ENCODE assay signal across 18 cellular contexts in genomic region chr22:37130031-37130430, GRCh38. TPM values are rescaled to one million over a fixed set of nuclear protein-coding genes. Genes with fewer than 3 reads are reported as not detected.
DNase-seq lines count a peak whose midpoint lies in the region; ATAC-seq, FAIRE-seq and TF ChIP-seq lines count a peak whose summit lies in the region.
"Had no signal": no experiment of that assay in that cellular context is flagged by ENCODE, and none has a peak within 500 bp of the region (broad histone marks: within the 10 kb centered on the region; RNA-seq: fewer than 3 reads in every experiment).

No MANE protein-coding gene starts in this region.

- CTCF ChIA-PET in H1 (lab: Charles Lee; ENCODE audit: partially characterized antibody): interaction anchor here (2.0 kb wide), 1 partner anchor 9 kb away, joined by 4 read pairs; no protein-coding TSS in a partner anchor

- no peak overlapping the region for H3K9ac ChIP-seq in H1 (replicated peaks in 1 of 4; ENCODE audit: extremely low read depth in 1 of 4, low read depth in 3 of 4, low read length in 3 of 4)

- no peak overlapping the region for H3K27ac ChIP-seq in H1 (ENCODE audit: low read depth, low read length)
- H3K27ac ChIP-seq in uterus: no peak overlapping the region
- H3K27ac ChIP-seq: PC-9 had no signal

- peaks cover 59% of the 10 kb centered on the region for H3K36me3 Mint-ChIP-seq in activated T-helper 1 cell treated with anti-CD3 and anti-CD28 coated beads, Interleukin-12 subunit alpha, Interleukin-12 subunit beta, Interleukin-2, Interleukin-4 antibody, amounts not matched to agents 30 ng/mL and 10 ng/mL and 1 ng/mL, durations not matched to agents 14 hours and 24 hours and 36 hours (ENCODE audit: low read depth)
- peaks cover 6 to 7% of the 10 kb centered on the region in 2 donors for H3K36me3 Mint-ChIP-seq in stimulated activated naive B cell treated with anti-CD40 and anti-IgM and Interleukin-4, amounts not matched to agents 10 μg/mL and 1 μg/mL and 100 μg/mL, for 72 hours

- no peak overlapping the region for H4K8ac ChIP-seq in H1 (ENCODE audit: extremely low read depth, insufficient read depth, low read length)

- DNase-seq in Right ventricle myocardium inferior (ENCODE audit: missing footprints) (peak; percentile 55), cardiac septum (ENCODE audit: low spot score) (no peak), H1 (ENCODE audit: low read depth in 1 of 2, low spot score in 2 of 2) (no peak), NCI-H226 (no peak), NCI-H2171 treated with DMSO at 0.1 percent for 48 hours (lab: John Stamatoyannopoulos, UW) (no peak), uterus (no peak)
- no peak for DNase-seq in activated T-helper 1 cell treated with anti-CD3 and anti-CD28 coated beads, Interleukin-12 subunit alpha, Interleukin-12 subunit beta, Interleukin-2, Interleukin-4 antibody, amounts not matched to agents 30 ng/mL and 10 ng/mL and 1 ng/mL, durations not matched to agents 14 hours and 24 hours and 36 hours (ENCODE audit: low spot score)
- no peak for DNase-seq in stimulated activated naive B cell treated with anti-CD40 and anti-IgM and Interleukin-4, amounts not matched to agents 10 μg/mL and 1 μg/mL and 100 μg/mL, for 72 hours
- DNase-seq: Caco-2, DMS53, HCEC 1CT, MG63, NCI-H1092 treated with DMSO at 0.1 percent for 48 hours, NCI-H1694 treated with DMSO at 0.1 percent for 48 hours, NCI-H446 treated with DMSO at 0.1 percent for 48 hours, NCI-H748 treated with DMSO at 0.1 percent for 48 hours had no signal

- no peaks in the 10 kb centered on the region for H3K36me3 ChIP-seq in H1 (ENCODE audit: control insufficient read depth in 2 of 4, insufficient read depth in 4 of 4, low read length in 3 of 4)
- H3K36me3 ChIP-seq in uterus: no peaks in the 10 kb centered on the region
- H3K36me3 ChIP-seq: MG63 had no signal

- H4K20me1 ChIP-seq in H1 (replicated peaks in 1 of 2; ENCODE audit: control insufficient read depth in 1 of 2, insufficient read depth in 2 of 2, low read length in 2 of 2): no peaks in the 10 kb centered on the region

- H3K27me3 ChIP-seq in H1 (replicated peaks in 1 of 4; ENCODE audit: control insufficient read depth in 3 of 4, extremely low read depth in 1 of 4, insufficient read depth in 3 of 4, low read length in 3 of 4) (no peaks in the 10 kb centered on the region; a peak in 1 of 7 replicates), uterus (no peaks in the 10 kb centered on the region)
- H3K27me3 ChIP-seq: MG63 had no signal

- H4K91ac ChIP-seq in H1 (replicated peaks; ENCODE audit: insufficient read length, low read length): no peak overlapping the region

- no peak overlapping the region for H3K14ac ChIP-seq in H1 (ENCODE audit: insufficient read length)

- ATAC-seq in Right ventricle myocardium inferior: no peak
- ATAC-seq in stimulated activated naive B cell treated with anti-CD40 and anti-IgM and Interleukin-4, amounts not matched to agents 10 μg/mL and 1 μg/mL and 100 μg/mL, for 72 hours (replicated peaks): no peak

- no peak overlapping the region for H2BK12ac ChIP-seq in H1 (ENCODE audit: low read depth, low read length)

- peak overlapping the region; percentile 18 for H3K27ac Mint-ChIP-seq in activated T-helper 1 cell treated with anti-CD3 and anti-CD28 coated beads, Interleukin-12 subunit alpha, Interleukin-12 subunit beta, Interleukin-2, Interleukin-4 antibody, amounts not matched to agents 30 ng/mL and 10 ng/mL and 1 ng/mL, durations not matched to agents 14 hours and 24 hours and 36 hours
- peak overlapping the region; percentile 57 for H3K27ac Mint-ChIP-seq in stimulated activated naive B cell treated with anti-CD40 and anti-IgM and Interleukin-4, amounts not matched to agents 10 μg/mL and 1 μg/mL and 100 μg/mL, for 72 hours

- no peaks in the 10 kb centered on the region for H3K79me2 ChIP-seq in H1 (ENCODE audit: control insufficient read depth in 1 of 2, insufficient read depth in 2 of 2, low read length in 2 of 2)

- intact Hi-C loops in Right ventricle myocardium inferior (cut with DNase I): no loop called here
- intact Hi-C loops in cardiac septum (cut with DNase I): no loop called here
- intact Hi-C loops in activated T-helper 1 cell treated with anti-CD3 and anti-CD28 coated beads, Interleukin-12 subunit alpha, Interleukin-12 subunit beta, Interleukin-2, Interleukin-4 antibody, amounts not matched to agents 30 ng/mL and 10 ng/mL and 1 ng/mL, durations not matched to agents 14 hours and 24 hours and 36 hours (cut with micrococcal nuclease): no loop called here
- intact Hi-C loops in uterus (cut with DNase I; ENCODE audit: low total_unique reads): no loop called here

- TF ChIP-seq EP300 in H1 (IDR thresholded peaks at IDR 0.05; ENCODE audit: borderline replicate concordance in 1 of 2, low read depth in 2 of 2, low read length in 2 of 2): no peak

- H2AFZ ChIP-seq in H1 (ENCODE audit: low read length): no peak overlapping the region
- H2AFZ ChIP-seq: PC-9 had no signal

- no peak overlapping the region for H3K4me3 ChIP-seq in H1 (ENCODE audit: extremely low read depth in 1 of 4, insufficient read depth in 2 of 4, low read depth in 3 of 4, low read length in 4 of 4)
- no peak overlapping the region for H3K4me3 ChIP-seq in uterus
- H3K4me3 ChIP-seq: MG63, PC-9 had no signal

- no peak overlapping the region; the same call in 1 of the 2 replicates for H2BK5ac ChIP-seq in H1 (ENCODE audit: low read depth, low read length)

- FAIRE-seq in H1 (lab: Jason Lieb, UNC): no peak

- H3K4me3 Mint-ChIP-seq in activated T-helper 1 cell treated with anti-CD3 and anti-CD28 coated beads, Interleukin-12 subunit alpha, Interleukin-12 subunit beta, Interleukin-2, Interleukin-4 antibody, amounts not matched to agents 30 ng/mL and 10 ng/mL and 1 ng/mL, durations not matched to agents 14 hours and 24 hours and 36 hours: no peak overlapping the region
- no peak overlapping the region for H3K4me3 Mint-ChIP-seq in stimulated activated naive B cell treated with anti-CD40 and anti-IgM and Interleukin-4, amounts not matched to agents 10 μg/mL and 1 μg/mL and 100 μg/mL, for 72 hours

- H2BK20ac ChIP-seq in H1 (ENCODE audit: low read length): no peak overlapping the region

- 0 out of 2 replicates have a peak overlapping the region, but pooled peaks have one; percentile 46 for H2BK15ac ChIP-seq in H1 (ENCODE audit: low read length)

- H4K5ac ChIP-seq in H1 (ENCODE audit: insufficient read length, low read depth, low read length): no peak overlapping the region

- H3K79me1 ChIP-seq in H1 (ENCODE audit: low read depth, low read length): no peaks in the 10 kb centered on the region

- WGBS in H1 (ENCODE audit: extremely low coverage in 1 of 2, insufficient coverage in 1 of 2, insufficient read length in 1 of 2, insufficient replicate concordance in 2 of 2, low coverage in 1 of 2, low lambda C conversion rate in 2 of 2, missing lambda C conversion rate in 1 of 2), 2 experiments: 77% methylated on average over 8 of the region's 10 CpGs; no CpG with 5 or more reads in 1 of the 2 experiments

- TF ChIP-seq POLR2A in H1 (IDR thresholded peaks at IDR 0.05; ENCODE audit: control extremely low read depth in 1 of 2, low read depth in 2 of 2, low read length in 2 of 2): no peak
- TF ChIP-seq POLR2A in uterus (IDR thresholded peaks at IDR 0.05): no peak

- peaks cover 23% of the 10 kb centered on the region for H3K4me1 Mint-ChIP-seq in activated T-helper 1 cell treated with anti-CD3 and anti-CD28 coated beads, Interleukin-12 subunit alpha, Interleukin-12 subunit beta, Interleukin-2, Interleukin-4 antibody, amounts not matched to agents 30 ng/mL and 10 ng/mL and 1 ng/mL, durations not matched to agents 14 hours and 24 hours and 36 hours (ENCODE audit: low read depth)
- H3K4me1 Mint-ChIP-seq in stimulated activated naive B cell treated with anti-CD40 and anti-IgM and Interleukin-4, amounts not matched to agents 10 μg/mL and 1 μg/mL and 100 μg/mL, for 72 hours: peaks cover 1 to 5% of the 10 kb centered on the region in 2 donors

- no peak for TF ChIP-seq RAD21 in H1 (IDR thresholded peaks at IDR 0.05 in 1 of 2, conservative IDR thresholded peaks at IDR 0.05 in 1 of 2; ENCODE audit: low read depth in 2 of 2, low read length in 2 of 2)

- POLR2A ChIA-PET in H1 (lab: Charles Lee; ENCODE audit: partially characterized antibody): interaction anchor here (1.2 to 1.9 kb wide), 3 partner anchors 10 to 20 kb away, joined by 3 to 7 read pairs (median 3); partner anchors contain the start of gene IL2RB

- no peak overlapping the region for H2AK5ac ChIP-seq in H1 (ENCODE audit: low read depth, low read length)

- TF ChIP-seq CTCF in H1 (IDR thresholded peaks at IDR 0.05; ENCODE audit: control extremely low read depth in 1 of 3, insufficient read depth in 1 of 3, low read depth in 1 of 3, low read length in 3 of 3) (no peak), uterus (IDR thresholded peaks at IDR 0.05) (no peak)

- no peak overlapping the region for H3K18ac ChIP-seq in H1 (ENCODE audit: extremely low read depth, low read length)

- no peak overlapping the region for H2BK120ac ChIP-seq in H1 (replicated peaks; ENCODE audit: low read depth, low read length)

- H3K23me2 ChIP-seq in H1 (ENCODE audit: low read depth, low read length): no peaks in the 10 kb centered on the region

- no peaks in the 10 kb centered on the region for H3K9me3 Mint-ChIP-seq in activated T-helper 1 cell treated with anti-CD3 and anti-CD28 coated beads, Interleukin-12 subunit alpha, Interleukin-12 subunit beta, Interleukin-2, Interleukin-4 antibody, amounts not matched to agents 30 ng/mL and 10 ng/mL and 1 ng/mL, durations not matched to agents 14 hours and 24 hours and 36 hours
- no peaks in the 10 kb centered on the region for H3K9me3 Mint-ChIP-seq in stimulated activated naive B cell treated with anti-CD40 and anti-IgM and Interleukin-4, amounts not matched to agents 10 μg/mL and 1 μg/mL and 100 μg/mL, for 72 hours

- H3K4ac ChIP-seq in H1 (replicated peaks; ENCODE audit: insufficient read length, low read depth, low read length): no peak overlapping the region

- H3K56ac ChIP-seq in H1 (replicated peaks; ENCODE audit: insufficient read length, low read depth, low read length): no peak overlapping the region

- no peak overlapping the region for H3K4me2 ChIP-seq in H1 (ENCODE audit: insufficient read depth in 1 of 2, low read depth in 2 of 2, low read length in 2 of 2)
- H3K4me2 ChIP-seq: PC-9 had no signal

- peaks cover 0 to 3% (median 0%) of the 10 kb centered on the region in 4 experiments; a peak in 3 of 7 replicates for H3K4me1 ChIP-seq in H1 (replicated peaks in 1 of 4; ENCODE audit: control insufficient read depth in 3 of 4, insufficient read depth in 4 of 4, low read length in 3 of 4)
- no peaks in the 10 kb centered on the region for H3K4me1 ChIP-seq in uterus
- H3K4me1 ChIP-seq: Caco-2 had no signal

- H3K9me3 ChIP-seq in H1 (ENCODE audit: insufficient read depth in 2 of 2, low read depth in 1 of 2, low read length in 1 of 2) (no peaks in the 10 kb centered on the region), uterus (no peaks in the 10 kb centered on the region)
- H3K9me3 ChIP-seq: Caco-2, MG63 had no signal

- no peak overlapping the region for H3K23ac ChIP-seq in H1 (ENCODE audit: insufficient read length)

- peaks cover 2% of the 10 kb centered on the region for H3K27me3 Mint-ChIP-seq in activated T-helper 1 cell treated with anti-CD3 and anti-CD28 coated beads, Interleukin-12 subunit alpha, Interleukin-12 subunit beta, Interleukin-2, Interleukin-4 antibody, amounts not matched to agents 30 ng/mL and 10 ng/mL and 1 ng/mL, durations not matched to agents 14 hours and 24 hours and 36 hours (ENCODE audit: insufficient read depth)
- H3K27me3 Mint-ChIP-seq in stimulated activated naive B cell treated with anti-CD40 and anti-IgM and Interleukin-4, amounts not matched to agents 10 μg/mL and 1 μg/mL and 100 μg/mL, for 72 hours: peaks cover 8 to 14% of the 10 kb centered on the region in 2 donors

RNA-seq across cellular contexts. Expression of gene IL2RB, which starts 19.7 kb away (rescaled TPM):
- total RNA-seq in Right ventricle myocardium inferior (1.3 TPM), cardiac septum (0.51 TPM), uterus (1 to 10 TPM in 1 of 4 donors, under 1 TPM in 1, not detected in 2; 0.48 to 1.6 TPM)
- total RNA-seq in activated T-helper 1 cell treated with anti-CD3 and anti-CD28 coated beads, Interleukin-12 subunit alpha, Interleukin-12 subunit beta, Interleukin-2, Interleukin-4 antibody, amounts not matched to agents 30 ng/mL and 10 ng/mL and 1 ng/mL, durations not matched to agents 14 hours and 24 hours and 36 hours: 273 and 278 TPM in 2 replicates
- 0.67 and 1.3 TPM in 2 replicates for total RNA-seq in H1 (2021; fragmentation: NEBNext Ultra II Directional; extraction: Animal tissue kit (Norgen Biotek cat#: 25700))
- 0.67 and 1.1 TPM in 2 replicates for polyA plus RNA-seq in H1 (2011; rRNA removed)
- polyA plus RNA-seq in H1 (2011; cell fraction: cytosol; rRNA removed): 0.48 TPM
- 0.96 TPM for polyA plus RNA-seq in H1 (2011; cell fraction: nucleus; rRNA removed)
- 0.55 to 0.76 TPM (median 0.72 TPM) in 4 replicates for polyA plus RNA-seq in H1 (2012, experiment 1 of 2)
- 0.80 TPM for polyA plus RNA-seq in H1 (2012, experiment 2 of 2)
- 1.6 TPM for polyA plus RNA-seq in H1 (2013, experiment 1 of 2)
- polyA plus RNA-seq in H1 (2013, experiment 2 of 2): 1.6 TPM
- 0.85 and 1.0 TPM in 2 replicates for polyA minus RNA-seq in H1 (2011; rRNA and poly(A)+ RNA removed)
- polyA minus RNA-seq in H1 (2011; cell fraction: cytosol; rRNA and poly(A)+ RNA removed): 1.0 TPM
- 0.60 TPM for polyA minus RNA-seq in H1 (2011; cell fraction: nucleus; rRNA and poly(A)+ RNA removed)
- total RNA-seq: Caco-2 had no signal

RNA-seq across cellular contexts. Expression of gene TMPRSS6, which starts 20.5 kb away (rescaled TPM):
- not detected for total RNA-seq in Right ventricle myocardium inferior
- not detected for total RNA-seq in cardiac septum
- 2.3 and 3.3 TPM in 2 replicates for total RNA-seq in activated T-helper 1 cell treated with anti-CD3 and anti-CD28 coated beads, Interleukin-12 subunit alpha, Interleukin-12 subunit beta, Interleukin-2, Interleukin-4 antibody, amounts not matched to agents 30 ng/mL and 10 ng/mL and 1 ng/mL, durations not matched to agents 14 hours and 24 hours and 36 hours
- not detected in 2 replicates for total RNA-seq in H1 (2021; fragmentation: NEBNext Ultra II Directional; extraction: Animal tissue kit (Norgen Biotek cat#: 25700))
- polyA plus RNA-seq in H1 (2011; rRNA removed): 0.02 and 0.05 TPM in 2 replicates
- 0.06 TPM for polyA plus RNA-seq in H1 (2011; cell fraction: cytosol; rRNA removed)
- 0.19 TPM for polyA plus RNA-seq in H1 (2011; cell fraction: nucleus; rRNA removed)
- polyA plus RNA-seq in H1 (2012, experiment 1 of 2): 0.13 to 0.27 TPM (median 0.19 TPM) in 4 replicates
- 0.09 TPM for polyA plus RNA-seq in H1 (2012, experiment 2 of 2)
- 0.02 TPM for polyA plus RNA-seq in H1 (2013, experiment 1 of 2)
- 0.02 TPM for polyA plus RNA-seq in H1 (2013, experiment 2 of 2)
- not detected in 2 replicates for polyA minus RNA-seq in H1 (2011; rRNA and poly(A)+ RNA removed)
- polyA minus RNA-seq in H1 (2011; cell fraction: cytosol; rRNA and poly(A)+ RNA removed): not detected
- polyA minus RNA-seq in H1 (2011; cell fraction: nucleus; rRNA and poly(A)+ RNA removed): not detected
- total RNA-seq in uterus: not detected
- polyA plus RNA-seq: BJ had no signal

RNA-seq across cellular contexts. Expression of gene C1QTNF6, which starts 58.0 kb away (rescaled TPM):
- total RNA-seq in Right ventricle myocardium inferior (1.6 TPM), cardiac septum (2.8 TPM), uterus (10 to 100 TPM in 1 of 4 donors, 1 to 10 TPM in 2, under 1 TPM in 1; 0.29 to 16.0 (median 3.1) TPM)
- 4.8 and 4.9 TPM in 2 replicates for total RNA-seq in activated T-helper 1 cell treated with anti-CD3 and anti-CD28 coated beads, Interleukin-12 subunit alpha, Interleukin-12 subunit beta, Interleukin-2, Interleukin-4 antibody, amounts not matched to agents 30 ng/mL and 10 ng/mL and 1 ng/mL, durations not matched to agents 14 hours and 24 hours and 36 hours
- total RNA-seq in H1 (2021; fragmentation: NEBNext Ultra II Directional; extraction: Animal tissue kit (Norgen Biotek cat#: 25700)): 3.1 and 4.6 TPM in 2 replicates
- 5.9 and 6.5 TPM in 2 replicates for polyA plus RNA-seq in H1 (2011; rRNA removed)
- 5.7 TPM for polyA plus RNA-seq in H1 (2011; cell fraction: cytosol; rRNA removed)
- 17.9 TPM for polyA plus RNA-seq in H1 (2011; cell fraction: nucleus; rRNA removed)
- 4.9 to 6.3 TPM (median 5.5 TPM) in 4 replicates for polyA plus RNA-seq in H1 (2012, experiment 1 of 2)
- polyA plus RNA-seq in H1 (2012, experiment 2 of 2): 2.6 TPM
- polyA plus RNA-seq in H1 (2013, experiment 1 of 2): 5.6 TPM
- polyA plus RNA-seq in H1 (2013, experiment 2 of 2): 6.5 TPM
- 5.3 and 5.7 TPM in 2 replicates for polyA minus RNA-seq in H1 (2011; rRNA and poly(A)+ RNA removed)
- polyA minus RNA-seq in H1 (2011; cell fraction: cytosol; rRNA and poly(A)+ RNA removed): 2.9 TPM
- 11.6 TPM for polyA minus RNA-seq in H1 (2011; cell fraction: nucleus; rRNA and poly(A)+ RNA removed)

Comparison
In these comparisons a context has a peak if more than half of its experiments do, and no peak if none do; other contexts are left out.
1. RNA of gene IL2RB, which starts 19.7 kb away (total RNA-seq): 273 to 278 TPM in activated T-helper 1 cell treated with anti-CD3 and anti-CD28 coated beads, Interleukin-12 subunit alpha, Interleukin-12 subunit beta, Interleukin-2, Interleukin-4 antibody, amounts not matched to agents 30 ng/mL and 10 ng/mL and 1 ng/mL, durations not matched to agents 14 hours and 24 hours and 36 hours; 1.3 TPM in Right ventricle myocardium inferior (single experiment), 0.67 to 1.3 TPM in H1, 0.51 TPM in cardiac septum (single experiment) and 0.48 to 1.6 TPM in uterus; every median in the first group is over 100 times any median in the second.